In the genomic region with DNA sequence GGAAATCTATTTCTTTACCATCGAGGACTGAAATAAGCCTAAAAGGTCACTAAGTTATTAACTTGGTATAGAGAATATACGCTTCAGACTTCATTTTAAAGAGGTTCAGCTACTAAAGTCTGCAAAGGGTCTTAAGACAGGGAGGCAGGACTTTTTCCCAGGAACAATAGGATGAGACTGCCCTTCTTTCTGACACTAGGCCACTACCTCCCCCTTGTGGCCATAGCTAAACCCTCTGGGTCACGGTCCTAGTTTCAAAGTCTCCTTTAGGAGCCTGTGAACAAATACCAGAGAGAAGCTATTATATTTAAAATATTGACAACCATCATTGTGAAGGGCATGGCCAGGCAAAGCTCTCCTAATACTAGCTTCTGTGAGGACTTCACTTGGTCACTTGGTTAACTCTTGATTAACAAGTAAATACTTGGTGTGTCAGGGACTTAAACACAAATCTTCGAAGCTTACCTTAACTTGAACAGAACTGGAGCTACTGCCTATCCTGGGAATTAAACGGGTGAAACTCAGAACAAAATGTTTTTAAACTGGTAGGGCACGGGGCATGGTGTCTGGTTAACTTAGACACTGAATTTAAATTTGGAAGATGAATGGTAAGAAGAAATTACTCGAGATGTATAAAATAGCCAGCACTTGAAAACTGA, we compare ENCODE assay signal across 8 cellular contexts.
DNase-seq lines count a peak whose midpoint lies in the region; ATAC-seq and TF ChIP-seq lines count a peak whose summit lies in the region.

No MANE protein-coding gene starts in this region.

- no peak overlapping the region for H3K4me3 Mint-ChIP-seq in MCF 10A (ENCODE audit: unreplicated experiment)

- no peak for ATAC-seq in HG03354 (IDR thresholded peaks at IDR 0.05; ENCODE audit: poor library complexity, severe bottlenecking, unreplicated experiment)
- ATAC-seq in activated CD4-positive, CD25-positive, alpha-beta regulatory T cell treated with anti-CD3 and anti-CD28 coated beads, Interleukin-2, amount 50 U/mL, for 24 hours: no peak

- H3K36me3 Mint-ChIP-seq in MCF 10A (ENCODE audit: insufficient read depth, unreplicated experiment): peaks cover 18% of the 10 kb centered on the region

- CTCF ChIA-PET in MCF 10A (lab: Yijun Ruan, JAX): interaction anchor here (0.6 to 4.3 kb wide), 37 partner anchors 8 to 1668 kb away, joined by 3 to 63 read pairs (median 4); partner anchors contain the start of gene CCDC6

- no peaks in the 10 kb centered on the region for H3K27me3 ChIP-seq in tibial artery

- H3K36me3 ChIP-seq in tibial artery: peaks cover 8 to 12% (median 8%) of the 10 kb centered on the region in 3 donors

- no peaks in the 10 kb centered on the region for H3K27me3 Mint-ChIP-seq in MCF 10A (ENCODE audit: insufficient read depth, unreplicated experiment)

- peak; percentile 94 for TF ChIP-seq CTCF in C4-2B (conservative IDR thresholded peaks at IDR 0.05)
- TF ChIP-seq CTCF in GM12872 (IDR thresholded peaks at IDR 0.05; ENCODE audit: insufficient read depth, low read depth, low read length): peak; percentile 76
- peak; percentile 70 for TF ChIP-seq CTCF in MCF 10A (IDR thresholded peaks at IDR 0.05; ENCODE audit: unreplicated experiment)
- TF ChIP-seq CTCF in tibial artery (IDR thresholded peaks at IDR 0.05): peak; percentile 58 to 67

- no peak overlapping the region for H3K27ac Mint-ChIP-seq in MCF 10A (ENCODE audit: low read depth, unreplicated experiment)

- BruUV-seq in MCF 10A (replicated peaks; lab: Mats Ljungman, UMichigan): TSS peak; percentile 11

- peak; percentile 46 to 48 for DNase-seq in NCI-H446 (lab: John Stamatoyannopoulos, UW)
- DNase-seq in MCF 10A (ENCODE audit: unreplicated experiment): peak; percentile 65
- peak; percentile 70 for DNase-seq in inferior parietal cortex (ENCODE audit: extremely low spot score)
- DNase-seq in tibial artery: peak in 1 of 2 donors; percentile 32

- intact Hi-C loops in MCF 10A (cut with micrococcal nuclease) (loop anchor here (1.0 kb wide), 2 partner anchors 76 to 204 kb away; partner anchors contain the start of gene CCDC6), tibial artery (cut with DNase I; ENCODE audit: low total_unique reads) (loop anchor here (10.0 kb wide), 1 partner anchor 206 kb away; no protein-coding TSS in a partner anchor)

- H3K4me1 ChIP-seq in tibial artery: peaks cover 0 to 61% (median 22%) of the 10 kb centered on the region in 4 donors

- H3K9me3 ChIP-seq in tibial artery: no peaks in the 10 kb centered on the region

- H3K9me3 Mint-ChIP-seq in MCF 10A (ENCODE audit: unreplicated experiment): no peaks in the 10 kb centered on the region

- no peaks in the 10 kb centered on the region for H3K4me1 Mint-ChIP-seq in MCF 10A (ENCODE audit: insufficient read depth, unreplicated experiment)

- H3K27ac ChIP-seq in C4-2B: no peak overlapping the region
- no peak overlapping the region for H3K27ac ChIP-seq in tibial artery

- POLR2A ChIA-PET in MCF 10A (lab: Yijun Ruan, JAX): interaction anchor here (0.6 to 1.2 kb wide), 4 partner anchors 25 to 446 kb away, joined by 3 to 6 read pairs (median 4); partner anchors contain the start of gene CCDC6

- no peak overlapping the region for H3K4me3 ChIP-seq in tibial artery
